Comparison of ENCODE assay signal across 25 cellular contexts in genomic region chr5:137071526-137071925, GRCh38.
DNase-seq lines count a peak whose midpoint lies in the region; ATAC-seq and TF ChIP-seq lines count a peak whose summit lies in the region.
"Had no signal": no experiment of that assay in that cellular context is flagged by ENCODE, and none has a peak within 500 bp of the region (broad histone marks: within the 10 kb centered on the region; RNA-seq: fewer than 3 reads in every experiment).

No MANE protein-coding gene starts in this region.

- H3K27me3 Mint-ChIP-seq in activated CD4-positive, alpha-beta T cell treated with anti-CD3 and anti-CD28 coated beads, Interleukin-2, amount 10 ng/mL, durations not matched to agents 7 days and 5 days: no peaks in the 10 kb centered on the region

- no peak overlapping the region for H3K4me3 Mint-ChIP-seq in activated CD4-positive, alpha-beta T cell treated with anti-CD3 and anti-CD28 coated beads, Interleukin-2, amount 10 ng/mL, durations not matched to agents 7 days and 5 days
- H3K4me3 Mint-ChIP-seq: activated CD4-positive, alpha-beta T cell treated with anti-CD3 and anti-CD28 coated beads for 36 hours; activated naive CD4-positive, alpha-beta T cell treated with anti-CD3 and anti-CD28 coated beads for 36 hours; activated T-cell treated with anti-CD3 and anti-CD28 coated beads, Interleukin-2, amount 50 U/mL, for 72 hours; CD4-positive, alpha-beta memory T cell; natural killer cell treated with Interleukin-12 subunit alpha and Interleukin-12 subunit beta and Interleukin-15 and Interleukin-18, amount 100 ng/mL, for 72 hours; T-helper 1 cell treated with Interleukin-12 subunit alpha and Interleukin-12 subunit beta and Interleukin-4 antibody, amounts not matched to agents 30 μg/mL and 1 μg/mL, for 36 hours had no signal

- TF ChIP-seq CTCF in heart left ventricle (IDR thresholded peaks at IDR 0.05): no peak
- no peak for TF ChIP-seq CTCF in body of pancreas (IDR thresholded peaks at IDR 0.05)
- TF ChIP-seq CTCF in tibial artery (IDR thresholded peaks at IDR 0.05): no peak

- no peaks in the 10 kb centered on the region for H3K36me3 Mint-ChIP-seq in activated CD4-positive, alpha-beta T cell treated with anti-CD3 and anti-CD28 coated beads, Interleukin-2, amount 10 ng/mL, durations not matched to agents 7 days and 5 days (ENCODE audit: low read depth)
- H3K36me3 Mint-ChIP-seq: CD4-positive, alpha-beta memory T cell; natural killer cell treated with Interleukin-12 subunit alpha and Interleukin-12 subunit beta and Interleukin-15 and Interleukin-18, amount 100 ng/mL, for 72 hours had no signal

- peaks cover 0 to 28% (median 16%) of the 10 kb centered on the region in 12 donors for H3K4me1 ChIP-seq in heart left ventricle
- H3K4me1 ChIP-seq in body of pancreas: peaks cover 38% of the 10 kb centered on the region
- peaks cover 0 to 21% (median 15%) of the 10 kb centered on the region in 4 donors for H3K4me1 ChIP-seq in tibial artery
- H3K4me1 ChIP-seq: SJCRH30 had no signal

- H3K27ac ChIP-seq in heart left ventricle (peak overlapping the region in 8 of 12 donors; percentile 29 to 78 (median 44)), body of pancreas (peak overlapping the region in 3 of 4 donors; percentile 43 to 80 (median 70)), tibial artery (peak overlapping the region; percentile 65 to 71)
- H3K27ac ChIP-seq: cardiac muscle cell, SJCRH30 had no signal

- no peaks in the 10 kb centered on the region for H3K27me3 ChIP-seq in heart left ventricle
- H3K27me3 ChIP-seq in body of pancreas: no peaks in the 10 kb centered on the region
- H3K27me3 ChIP-seq in tibial artery: no peaks in the 10 kb centered on the region
- H3K27me3 ChIP-seq: cardiac muscle cell, SJCRH30 had no signal

- H3K4me3 ChIP-seq in heart left ventricle (no peak overlapping the region), body of pancreas (no peak overlapping the region), tibial artery (no peak overlapping the region)
- H3K4me3 ChIP-seq: cardiac muscle cell, K562, SJCRH30 had no signal

- no peak for DNase-seq in heart left ventricle
- no peak for DNase-seq in left ventricle myocardium superior
- peak in 1 of 4 donors; percentile 10 for DNase-seq in body of pancreas
- peak; percentile 8 for DNase-seq in middle frontal gyrus (ENCODE audit: extremely low spot score, low spot score)
- DNase-seq in tibial artery: no peak
- DNase-seq in OCI-M1 (lab: John Stamatoyannopoulos, UW): no peak
- DNase-seq in activated CD4-positive, alpha-beta T cell treated with anti-CD3 and anti-CD28 coated beads, Interleukin-2, amount 10 ng/mL, durations not matched to agents 7 days and 5 days: no peak
- DNase-seq: activated CD4-positive, alpha-beta T cell treated with anti-CD3 and anti-CD28 coated beads for 36 hours; activated naive CD4-positive, alpha-beta T cell treated with anti-CD3 and anti-CD28 coated beads for 36 hours; activated T-cell treated with anti-CD3 and anti-CD28 coated beads, Interleukin-2, amount 50 U/mL, for 72 hours; AML-193; CD4-positive, alpha-beta memory T cell; DMS153; midbrain; MM.1S; NCI-H1417 treated with DMSO at 0.1 percent for 48 hours; NCI-H2081 treated with DMSO at 0.1 percent for 48 hours; NCI-H446 treated with DMSO at 0.1 percent for 48 hours; SJCRH30 had no signal

- 69 to 81% (median 73%) methylated on average over 3 of the region's 3 CpGs for WGBS in heart left ventricle, 4 donors
- 41 to 53% methylated on average over 3 of the region's 3 CpGs for WGBS in body of pancreas, 2 donors

- H3K9me3 Mint-ChIP-seq in activated CD4-positive, alpha-beta T cell treated with anti-CD3 and anti-CD28 coated beads, Interleukin-2, amount 10 ng/mL, durations not matched to agents 7 days and 5 days: no peaks in the 10 kb centered on the region
- H3K9me3 Mint-ChIP-seq: activated naive CD4-positive, alpha-beta T cell treated with anti-CD3 and anti-CD28 coated beads for 36 hours; T-helper 1 cell treated with Interleukin-12 subunit alpha and Interleukin-12 subunit beta and Interleukin-4 antibody, amounts not matched to agents 30 μg/mL and 1 μg/mL, for 36 hours had no signal

- H3K4me1 Mint-ChIP-seq in activated CD4-positive, alpha-beta T cell treated with anti-CD3 and anti-CD28 coated beads, Interleukin-2, amount 10 ng/mL, durations not matched to agents 7 days and 5 days: no peaks in the 10 kb centered on the region
- H3K4me1 Mint-ChIP-seq: activated CD4-positive, alpha-beta T cell treated with anti-CD3 and anti-CD28 coated beads for 36 hours; CD4-positive, alpha-beta memory T cell had no signal

- H3K27ac Mint-ChIP-seq in activated CD4-positive, alpha-beta T cell treated with anti-CD3 and anti-CD28 coated beads, Interleukin-2, amount 10 ng/mL, durations not matched to agents 7 days and 5 days: no peak overlapping the region
- H3K27ac Mint-ChIP-seq: activated CD4-positive, alpha-beta T cell treated with anti-CD3 and anti-CD28 coated beads for 36 hours; activated naive CD4-positive, alpha-beta T cell treated with anti-CD3 and anti-CD28 coated beads for 36 hours; activated T-cell treated with anti-CD3 and anti-CD28 coated beads, Interleukin-2, amount 50 U/mL, for 72 hours; CD4-positive, alpha-beta memory T cell; natural killer cell treated with Interleukin-12 subunit alpha and Interleukin-12 subunit beta and Interleukin-15 and Interleukin-18, amount 100 ng/mL, for 72 hours; T-helper 1 cell treated with Interleukin-12 subunit alpha and Interleukin-12 subunit beta and Interleukin-4 antibody, amounts not matched to agents 30 μg/mL and 1 μg/mL, for 36 hours had no signal

- H3K9me3 ChIP-seq in heart left ventricle (no peaks in the 10 kb centered on the region), body of pancreas (no peaks in the 10 kb centered on the region), tibial artery (no peaks in the 10 kb centered on the region)
- H3K9me3 ChIP-seq: SJCRH30 had no signal

- H3K36me3 ChIP-seq in heart left ventricle: no peaks in the 10 kb centered on the region
- no peaks in the 10 kb centered on the region for H3K36me3 ChIP-seq in body of pancreas (replicated peaks in 1 of 2; ENCODE audit: insufficient read depth in 1 of 2, low read depth in 2 of 2)
- H3K36me3 ChIP-seq in tibial artery: no peaks in the 10 kb centered on the region
- H3K36me3 ChIP-seq: cardiac muscle cell, SJCRH30 had no signal

- CTCF ChIA-PET in activated CD4-positive, alpha-beta T cell treated with anti-CD3 and anti-CD28 coated beads, Interleukin-2, amount 10 ng/mL, durations not matched to agents 7 days and 5 days (lab: Charles Lee): no interaction called here

- intact Hi-C loops in heart left ventricle (cut with DNase I) (no loop called here), left ventricle myocardium superior (cut with micrococcal nuclease) (no loop called here), body of pancreas (cut with DNase I) (no loop called here), tibial artery (cut with DNase I; ENCODE audit: low total_unique reads) (no loop called here)

- ATAC-seq in heart left ventricle (no peak), left ventricle myocardium superior (no peak), body of pancreas (no peak), GM21360 (IDR thresholded peaks at IDR 0.05; ENCODE audit: unreplicated experiment) (no peak)
- ATAC-seq: activated CD4-positive, alpha-beta T cell treated with anti-CD3 and anti-CD28 coated beads for 36 hours; activated T-cell treated with anti-CD3 and anti-CD28 coated beads, Interleukin-2, amount 50 U/mL, for 72 hours; K562; natural killer cell treated with Interleukin-12 subunit alpha and Interleukin-12 subunit beta and Interleukin-15 and Interleukin-18, amount 100 ng/mL, for 72 hours; Panc1 had no signal

- POLR2A ChIA-PET in activated CD4-positive, alpha-beta T cell treated with anti-CD3 and anti-CD28 coated beads, Interleukin-2, amount 10 ng/mL, durations not matched to agents 7 days and 5 days (lab: Charles Lee): no interaction called here

- TF ChIP-seq POLR2A in heart left ventricle (IDR thresholded peaks at IDR 0.05): no peak
- no peak for TF ChIP-seq POLR2A in body of pancreas (IDR thresholded peaks at IDR 0.05)
